24 cellular contexts compared by ENCODE assay signal in genomic region chr14:64990939-64991338, GRCh38. TPM values are rescaled to one million over a fixed set of nuclear protein-coding genes. Genes with fewer than 3 reads are reported as not detected.
A peak's percentile ranks its signal among the peaks of the same experiment; 100 is the strongest.
DNase-seq lines count a peak whose midpoint lies in the region; ATAC-seq, FAIRE-seq and TF ChIP-seq lines count a peak whose summit lies in the region.
"Had no signal": no experiment of that assay in that cellular context is flagged by ENCODE, and none has a peak within 500 bp of the region (broad histone marks: within the 10 kb centered on the region; RNA-seq: fewer than 3 reads in every experiment).

No MANE protein-coding gene starts in this region.

- peaks cover 21 to 62% (median 44%) of the 10 kb centered on the region in 4 donors for H3K4me1 Mint-ChIP-seq in naive thymus-derived CD8-positive, alpha-beta T cell
- peaks cover 47% of the 10 kb centered on the region for H3K4me1 Mint-ChIP-seq in stimulated activated naive CD8-positive, alpha-beta T cell treated with anti-CD3 and anti-CD28 coated beads, Interleukin-15, amount 100 ng/mL, for 72 hours

- H3K36me3 ChIP-seq in liver (ENCODE audit: control insufficient read depth in 4 of 4, insufficient read depth in 3 of 4, low read depth in 1 of 4, low read length in 3 of 4) (no peaks in the 10 kb centered on the region), HepG2 (replicated peaks in 1 of 2; ENCODE audit: control insufficient read depth in 1 of 2, insufficient read depth in 2 of 2, low read length in 2 of 2) (peaks cover 0 to 3% of the 10 kb centered on the region in 2 experiments; a peak in 2 of 5 replicates), WERI-Rb-1 (peaks cover 5% of the 10 kb centered on the region), lower lobe of right lung (no peaks in the 10 kb centered on the region)

- CTCF ChIA-PET in HepG2 (lab: Yijun Ruan, JAX; ENCODE audit: low intra/inter-chr PET ratio, low total read pairs) = no interaction called here

- H3K4me3 Mint-ChIP-seq in naive thymus-derived CD8-positive, alpha-beta T cell = peak overlapping the region in 2 of 10 donors; percentile 62 to 74
- no peak overlapping the region for H3K4me3 Mint-ChIP-seq in stimulated activated naive CD8-positive, alpha-beta T cell treated with anti-CD3 and anti-CD28 coated beads, Interleukin-15, amount 100 ng/mL, for 72 hours
- H3K4me3 Mint-ChIP-seq: HFFc6 had no signal

- no peak overlapping the region for H3K4me2 ChIP-seq in HepG2 (ENCODE audit: low read depth, low read length)
- H3K4me2 ChIP-seq: SK-N-SH had no signal

- TF ChIP-seq CTCF in liver (IDR thresholded peaks at IDR 0.05; ENCODE audit: low read depth, low read length, missing input control) (no peak), HepG2 (CRISPR knock-in tag; IDR thresholded peaks at IDR 0.05) (no peak), WERI-Rb-1 (IDR thresholded peaks at IDR 0.05; ENCODE audit: low read depth, low read length) (no peak), lower lobe of right lung (IDR thresholded peaks at IDR 0.05) (no peak)

- TF ChIP-seq EP300 in HepG2 (IDR thresholded peaks at IDR 0.05; ENCODE audit: low read depth in 2 of 2, low read length in 2 of 2) (no peak), HepG2 (CRISPR knock-in tag; IDR thresholded peaks at IDR 0.05; ENCODE audit: borderline replicate concordance) (no peak)

- 64% methylated on average over 4 of the region's 4 CpGs for WGBS in liver
- WGBS in HepG2 (ENCODE audit: low lambda C conversion rate) = 94% methylated on average over 4 of the region's 4 CpGs

- no peak for DNase-seq in HepG2 (ENCODE audit: low spot score)
- no peak for DNase-seq in WERI-Rb-1
- no peak for DNase-seq in naive thymus-derived CD8-positive, alpha-beta T cell
- DNase-seq in stimulated activated naive CD8-positive, alpha-beta T cell treated with anti-CD3 and anti-CD28 coated beads, Interleukin-15, amount 100 ng/mL, for 72 hours = no peak
- no peak for DNase-seq in lower lobe of right lung
- no peak for DNase-seq in HT-29 (ENCODE audit: low spot score)
- DNase-seq: C1 segment of cervical spinal cord, COR-L47, DMS 273 treated with DMSO at 0.1 percent for 48 hours, DND-41, H7, HFFc6, NCI-H187, NCI-H2107, NCI-H226, NCI-H82, PC-3, RPMI8226, SHP77 treated with DMSO at 0.1 percent for 48 hours, SK-N-SH had no signal

- peak overlapping the region in 7 of 10 donors; percentile 32 to 88 (median 80) for H3K27ac Mint-ChIP-seq in naive thymus-derived CD8-positive, alpha-beta T cell
- H3K27ac Mint-ChIP-seq in stimulated activated naive CD8-positive, alpha-beta T cell treated with anti-CD3 and anti-CD28 coated beads, Interleukin-15, amount 100 ng/mL, for 72 hours = peak overlapping the region in 1 of 2 donors; percentile 31
- H3K27ac Mint-ChIP-seq: HFFc6 had no signal

- no peak overlapping the region for H2AFZ ChIP-seq in HepG2 (ENCODE audit: low read length)

- H3K27ac ChIP-seq in liver (ENCODE audit: low read depth in 1 of 2, low read length in 2 of 2) (no peak overlapping the region), HepG2 (ENCODE audit: extremely low read length, insufficient read depth, low read length) (no peak overlapping the region), WERI-Rb-1 (peak overlapping the region; percentile 34), lower lobe of right lung (no peak overlapping the region)
- H3K27ac ChIP-seq: HL-60 had no signal

- peaks cover 0 to 5% (median 4%) of the 10 kb centered on the region in 3 donors for H3K36me3 Mint-ChIP-seq in naive thymus-derived CD8-positive, alpha-beta T cell

- no peak for ATAC-seq in HepG2
- no peak for ATAC-seq in naive thymus-derived CD8-positive, alpha-beta T cell
- ATAC-seq in stimulated activated naive CD8-positive, alpha-beta T cell treated with anti-CD3 and anti-CD28 coated beads, Interleukin-15, amount 100 ng/mL, for 72 hours = no peak
- ATAC-seq in lower lobe of right lung = no peak
- ATAC-seq: PC-3 had no signal

- intact Hi-C loops in HepG2 (cut with micrococcal nuclease; ENCODE audit: unreplicated experiment) = no loop called here
- intact Hi-C loops in lower lobe of right lung (cut with DNase I) = no loop called here

- H3K9ac ChIP-seq in liver (ENCODE audit: low read depth in 1 of 2, low read length in 2 of 2) (no peak overlapping the region), HepG2 (ENCODE audit: insufficient read depth, low read depth, low read length) (no peak overlapping the region)
- H3K9ac ChIP-seq: SK-N-SH had no signal

- no peaks in the 10 kb centered on the region for H3K9me3 Mint-ChIP-seq in naive thymus-derived CD8-positive, alpha-beta T cell
- no peaks in the 10 kb centered on the region for H3K9me3 Mint-ChIP-seq in stimulated activated naive CD8-positive, alpha-beta T cell treated with anti-CD3 and anti-CD28 coated beads, Interleukin-15, amount 100 ng/mL, for 72 hours
- H3K9me3 Mint-ChIP-seq: HFFc6 had no signal

- no peak for TF ChIP-seq RAD21 in liver (IDR thresholded peaks at IDR 0.05)
- TF ChIP-seq RAD21 in HepG2 (CRISPR knock-in tag; IDR thresholded peaks at IDR 0.05) = no peak

- POLR2A ChIA-PET in HepG2 (lab: Yijun Ruan, JAX) = no interaction called here
- POLR2A ChIA-PET in naive thymus-derived CD8-positive, alpha-beta T cell (lab: Charles Lee) = no interaction called here

- H3K4me1 ChIP-seq in liver (ENCODE audit: control insufficient read depth in 4 of 4, insufficient read depth in 4 of 4, low read length in 3 of 4) (peaks cover 2 to 28% (median 24%) of the 10 kb centered on the region in 4 donors), HepG2 (ENCODE audit: insufficient read depth, low read length) (peaks cover 53% of the 10 kb centered on the region), lower lobe of right lung (peaks cover 14% of the 10 kb centered on the region)

- H3K4me3 ChIP-seq in liver (ENCODE audit: low read depth in 1 of 3, low read length in 3 of 3) (no peak overlapping the region), HepG2 (replicated peaks in 1 of 3; ENCODE audit: insufficient read depth in 1 of 3, low read depth in 2 of 3, low read length in 3 of 3) (no peak overlapping the region), WERI-Rb-1 (ENCODE audit: low read depth, low read length) (no peak overlapping the region), lower lobe of right lung (no peak overlapping the region)

- no peak for FAIRE-seq in HepG2 (lab: Jason Lieb, UNC)

- H3K27me3 ChIP-seq in liver (ENCODE audit: control insufficient read depth in 4 of 4, insufficient read depth in 4 of 4, low read length in 3 of 4) = no peaks in the 10 kb centered on the region
- H3K27me3 ChIP-seq in HepG2 (ENCODE audit: control insufficient read depth in 1 of 2, insufficient read depth in 2 of 2, low read length in 2 of 2) = no peaks in the 10 kb centered on the region
- no peaks in the 10 kb centered on the region for H3K27me3 ChIP-seq in WERI-Rb-1 (ENCODE audit: insufficient read depth, low read depth, severe bottlenecking)
- H3K27me3 ChIP-seq in lower lobe of right lung (ENCODE audit: low read depth) = no peaks in the 10 kb centered on the region

- BruUV-seq in HepG2 (replicated peaks; lab: Mats Ljungman, UMichigan) = no TSS peak

- H3K27me3 Mint-ChIP-seq in naive thymus-derived CD8-positive, alpha-beta T cell = no peaks in the 10 kb centered on the region
- H3K27me3 Mint-ChIP-seq in stimulated activated naive CD8-positive, alpha-beta T cell treated with anti-CD3 and anti-CD28 coated beads, Interleukin-15, amount 100 ng/mL, for 72 hours = no peaks in the 10 kb centered on the region

- peaks cover 69% of the 10 kb centered on the region for H3K79me2 ChIP-seq in HepG2 (ENCODE audit: insufficient read depth, low read length)

- in situ Hi-C loops in HepG2 (cut with HindIII; ENCODE audit: extremely low pct_ligation_motif_present, low pct_unique_long_range_greater_than_20kb) = no loop called here

- TF ChIP-seq POLR2A in HepG2 (IDR thresholded peaks at IDR 0.05; ENCODE audit: insufficient read depth in 1 of 2, low read depth in 2 of 2, low read length in 2 of 2) = no peak

- H3K9me3 ChIP-seq in liver (ENCODE audit: control insufficient read depth in 4 of 4, low read length in 3 of 4) (no peaks in the 10 kb centered on the region), HepG2 (ENCODE audit: low read length) (no peaks in the 10 kb centered on the region), WERI-Rb-1 (ENCODE audit: severe bottlenecking) (no peaks in the 10 kb centered on the region), lower lobe of right lung (no peaks in the 10 kb centered on the region)
- H3K9me3 ChIP-seq: SK-N-SH had no signal

- H4K20me1 ChIP-seq in HepG2 (ENCODE audit: insufficient read depth, low read length) = no peaks in the 10 kb centered on the region

RNA-seq across cellular contexts. Expression of gene FNTB, which starts 4.2 kb away (rescaled TPM):
- total RNA-seq in liver (10 to 100 TPM; 10.2 to 17.2 TPM), HepG2 (2016; rRNA removed; fragmentation: Illumina TruSeq; extraction: Trizol) (28.5 and 35.1 TPM in 2 replicates), lower lobe of right lung (14.0 TPM)
- polyA plus RNA-seq in liver (1 to 10 TPM; 6.3 to 7.8 TPM), HepG2 (2011; rRNA removed) (23.6 and 25.5 TPM in 2 replicates)
- 4.9 and 5.9 TPM in 2 replicates for total RNA-seq in HepG2 (2016; cell fraction: cytosol; rRNA removed; fragmentation: Illumina TruSeq; extraction: Trizol; ENCODE audit: low read depth)
- total RNA-seq in HepG2 (2016; cell fraction: insoluble cytoplasmic fraction; rRNA removed; fragmentation: Illumina TruSeq; extraction: Trizol) = 26.2 and 34.3 TPM in 2 replicates
- total RNA-seq in HepG2 (2016; cell fraction: membrane; rRNA removed; fragmentation: Illumina TruSeq; extraction: Trizol) = 13.9 and 14.8 TPM in 2 replicates
- total RNA-seq in HepG2 (2016; cell fraction: nucleus; rRNA removed; fragmentation: Illumina TruSeq; extraction: Trizol) = 23.0 and 24.4 TPM in 2 replicates
- polyA plus RNA-seq in HepG2 (2011; cell fraction: cytosol; rRNA removed) = 24.0 and 26.1 TPM in 2 replicates
- polyA plus RNA-seq in HepG2 (2011; cell fraction: nucleus; rRNA removed) = 23.4 and 27.7 TPM in 2 replicates
- 13.7 TPM in 2 replicates for polyA plus RNA-seq in HepG2 (2012)
- polyA plus RNA-seq in HepG2 (2016; cell fraction: cytosol; fragmentation: Illumina TruSeq; extraction: Trizol; ENCODE audit: low read depth) = 4.0 and 4.6 TPM in 2 replicates
- 33.7 and 37.5 TPM in 2 replicates for polyA plus RNA-seq in HepG2 (2016; cell fraction: insoluble cytoplasmic fraction; fragmentation: Illumina TruSeq; extraction: Trizol; ENCODE audit: low read depth)
- polyA plus RNA-seq in HepG2 (2016; cell fraction: membrane; fragmentation: Illumina TruSeq; extraction: Trizol; ENCODE audit: low read depth) = 7.5 and 8.8 TPM in 2 replicates
- polyA plus RNA-seq in HepG2 (2016; cell fraction: nucleus; fragmentation: Illumina TruSeq; extraction: Trizol; ENCODE audit: insufficient read depth, low read depth) = 23.4 and 28.9 TPM in 2 replicates
- polyA minus RNA-seq in HepG2 (2011; rRNA and poly(A)+ RNA removed; ENCODE audit: low replicate concordance) = 79.0 and 79.6 TPM in 2 replicates
- 23.7 and 24.0 TPM in 2 replicates for polyA minus RNA-seq in HepG2 (2011; cell fraction: cytosol; rRNA and poly(A)+ RNA removed)
- polyA minus RNA-seq in HepG2 (2011; cell fraction: nucleus; rRNA and poly(A)+ RNA removed) = 29.1 and 37.9 TPM in 2 replicates
- total RNA-seq in naive thymus-derived CD8-positive, alpha-beta T cell = 1 to 10 TPM; 9.5 to 9.9 TPM
- 1 to 10 TPM; 2.0 to 7.7 (median 4.2) TPM for polyA plus RNA-seq in naive thymus-derived CD8-positive, alpha-beta T cell
- 8.2 and 8.9 TPM in 2 replicates for total RNA-seq in HT-29 (2014; rRNA removed; shearing (Covaris generic))

RNA-seq across cellular contexts. Expression of gene RAB15, which starts 18.8 kb away (rescaled TPM):
- total RNA-seq in liver (10 to 100 TPM in 1 of 2 donors, 1 to 10 TPM in 1; 5.7 to 18.0 TPM), HepG2 (2016; rRNA removed; fragmentation: Illumina TruSeq; extraction: Trizol) (17.2 and 18.5 TPM in 2 replicates), lower lobe of right lung (13.8 TPM)
- polyA plus RNA-seq in liver (10 to 100 TPM in 1 of 2 donors, 1 to 10 TPM in 1; 5.5 to 16.5 TPM), HepG2 (2011; rRNA removed) (7.4 and 12.3 TPM in 2 replicates)
- total RNA-seq in HepG2 (2016; cell fraction: cytosol; rRNA removed; fragmentation: Illumina TruSeq; extraction: Trizol; ENCODE audit: low read depth) = 10.0 and 10.2 TPM in 2 replicates
- total RNA-seq in HepG2 (2016; cell fraction: insoluble cytoplasmic fraction; rRNA removed; fragmentation: Illumina TruSeq; extraction: Trizol) = 15.0 and 19.2 TPM in 2 replicates
- total RNA-seq in HepG2 (2016; cell fraction: membrane; rRNA removed; fragmentation: Illumina TruSeq; extraction: Trizol) = 28.0 and 32.7 TPM in 2 replicates
- 13.3 and 15.6 TPM in 2 replicates for total RNA-seq in HepG2 (2016; cell fraction: nucleus; rRNA removed; fragmentation: Illumina TruSeq; extraction: Trizol)
- polyA plus RNA-seq in HepG2 (2011; cell fraction: cytosol; rRNA removed) = 6.2 and 7.5 TPM in 2 replicates
- polyA plus RNA-seq in HepG2 (2011; cell fraction: nucleus; rRNA removed) = 33.9 and 49.5 TPM in 2 replicates
- 3.6 and 9.1 TPM in 2 replicates for polyA plus RNA-seq in HepG2 (2012)
- 12.4 and 12.5 TPM in 2 replicates for polyA plus RNA-seq in HepG2 (2016; cell fraction: cytosol; fragmentation: Illumina TruSeq; extraction: Trizol; ENCODE audit: low read depth)
- polyA plus RNA-seq in HepG2 (2016; cell fraction: insoluble cytoplasmic fraction; fragmentation: Illumina TruSeq; extraction: Trizol; ENCODE audit: low read depth) = 18.7 and 21.4 TPM in 2 replicates
- polyA plus RNA-seq in HepG2 (2016; cell fraction: membrane; fragmentation: Illumina TruSeq; extraction: Trizol; ENCODE audit: low read depth) = 29.3 and 32.2 TPM in 2 replicates
- 31.6 and 35.1 TPM in 2 replicates for polyA plus RNA-seq in HepG2 (2016; cell fraction: nucleus; fragmentation: Illumina TruSeq; extraction: Trizol; ENCODE audit: insufficient read depth, low read depth)
- 8.7 TPM in 1 of 2 replicates, not detected in the other for polyA minus RNA-seq in HepG2 (2011; rRNA and poly(A)+ RNA removed; ENCODE audit: low replicate concordance)
- 2.2 and 3.1 TPM in 2 replicates for polyA minus RNA-seq in HepG2 (2011; cell fraction: cytosol; rRNA and poly(A)+ RNA removed)
- 4.0 and 8.6 TPM in 2 replicates for polyA minus RNA-seq in HepG2 (2011; cell fraction: nucleus; rRNA and poly(A)+ RNA removed)
- total RNA-seq in naive thymus-derived CD8-positive, alpha-beta T cell = 1 to 10 TPM; 4.7 TPM
- 10 to 100 TPM in 1 of 3 donors, 1 to 10 TPM in 2; 3.9 to 11.9 (median 4.2) TPM for polyA plus RNA-seq in naive thymus-derived CD8-positive, alpha-beta T cell
- total RNA-seq in HT-29 (2014; rRNA removed; shearing (Covaris generic)) = 33.2 and 39.3 TPM in 2 replicates

RNA-seq across cellular contexts. Expression of gene GPX2, which starts 48.4 kb away (rescaled TPM):
- 10 to 100 TPM in 1 of 2 donors, 1 to 10 TPM in 1; 6.9 to 38.6 TPM for total RNA-seq in liver
- 1,000 to 10,000 TPM in 1 of 2 donors, 100 to 1,000 TPM in 1; 611 to 1,067 TPM for polyA plus RNA-seq in liver
- total RNA-seq in HepG2 (2016; rRNA removed; fragmentation: Illumina TruSeq; extraction: Trizol) = 674 and 839 TPM in 2 replicates
- 242 and 256 TPM in 2 replicates for total RNA-seq in HepG2 (2016; cell fraction: cytosol; rRNA removed; fragmentation: Illumina TruSeq; extraction: Trizol; ENCODE audit: low read depth)
- 663 and 874 TPM in 2 replicates for total RNA-seq in HepG2 (2016; cell fraction: insoluble cytoplasmic fraction; rRNA removed; fragmentation: Illumina TruSeq; extraction: Trizol)
- 629 and 636 TPM in 2 replicates for total RNA-seq in HepG2 (2016; cell fraction: membrane; rRNA removed; fragmentation: Illumina TruSeq; extraction: Trizol)
- total RNA-seq in HepG2 (2016; cell fraction: nucleus; rRNA removed; fragmentation: Illumina TruSeq; extraction: Trizol) = 227 and 238 TPM in 2 replicates
- 417 and 526 TPM in 2 replicates for polyA plus RNA-seq in HepG2 (2011; rRNA removed)
- 451 and 581 TPM in 2 replicates for polyA plus RNA-seq in HepG2 (2011; cell fraction: cytosol; rRNA removed)
- 112 and 118 TPM in 2 replicates for polyA plus RNA-seq in HepG2 (2011; cell fraction: nucleus; rRNA removed)
- 77.6 and 217 TPM in 2 replicates for polyA plus RNA-seq in HepG2 (2012)
- 401 and 422 TPM in 2 replicates for polyA plus RNA-seq in HepG2 (2016; cell fraction: cytosol; fragmentation: Illumina TruSeq; extraction: Trizol; ENCODE audit: low read depth)
- 1,459 and 1,539 TPM in 2 replicates for polyA plus RNA-seq in HepG2 (2016; cell fraction: insoluble cytoplasmic fraction; fragmentation: Illumina TruSeq; extraction: Trizol; ENCODE audit: low read depth)
- polyA plus RNA-seq in HepG2 (2016; cell fraction: membrane; fragmentation: Illumina TruSeq; extraction: Trizol; ENCODE audit: low read depth) = 928 and 1,086 TPM in 2 replicates
- 560 and 646 TPM in 2 replicates for polyA plus RNA-seq in HepG2 (2016; cell fraction: nucleus; fragmentation: Illumina TruSeq; extraction: Trizol; ENCODE audit: insufficient read depth, low read depth)
- 0.26 and 308 TPM in 2 replicates for polyA minus RNA-seq in HepG2 (2011; rRNA and poly(A)+ RNA removed; ENCODE audit: low replicate concordance)
- polyA minus RNA-seq in HepG2 (2011; cell fraction: cytosol; rRNA and poly(A)+ RNA removed) = 48.7 and 61.2 TPM in 2 replicates
- polyA minus RNA-seq in HepG2 (2011; cell fraction: nucleus; rRNA and poly(A)+ RNA removed) = 37.3 and 43.0 TPM in 2 replicates
- total RNA-seq in naive thymus-derived CD8-positive, alpha-beta T cell = not detected
- polyA plus RNA-seq in naive thymus-derived CD8-positive, alpha-beta T cell = under 1 TPM in 1 of 3 donors, not detected in 2; 0.29 TPM
- total RNA-seq in lower lobe of right lung = not detected
- 1,024 and 1,115 TPM in 2 replicates for total RNA-seq in HT-29 (2014; rRNA removed; shearing (Covaris generic))
- total RNA-seq: A673, G401, HFFc6 had no signal
- polyA plus RNA-seq: SK-N-SH had no signal

Comparison
In these comparisons a context has a peak if more than half of its experiments do, and no peak if none do; other contexts are left out.
1. RNA of gene GPX2, which starts 48.4 kb away (total RNA-seq): 1,024 to 1,115 TPM in HT-29 and 227 to 874 TPM in HepG2; 6.9 to 38.6 TPM in liver, not detected in naive thymus-derived CD8-positive, alpha-beta T cell and not detected in lower lobe of right lung (single experiment); every median in the first group is over 4 times any median in the second.